8 cellular contexts compared by ENCODE assay signal in genomic region chr2:191688934-191689695, GRCh38. TPM values are rescaled to one million over a fixed set of nuclear protein-coding genes. Genes with fewer than 3 reads are reported as not detected.
DNase-seq lines count a peak whose midpoint lies in the region; ATAC-seq and TF ChIP-seq lines count a peak whose summit lies in the region.

No MANE protein-coding gene starts in this region.

- H3K4me3 Mint-ChIP-seq in CD4-positive, alpha-beta T cell = no peak overlapping the region
- H3K4me3 Mint-ChIP-seq in MCF 10A (ENCODE audit: unreplicated experiment) (peak overlapping the region; percentile 5), memory B cell (no peak overlapping the region)

- H3K9me3 ChIP-seq in CD4-positive, alpha-beta T cell (ENCODE audit: control insufficient read depth, low read length) = no peaks in the 10 kb centered on the region
- H3K9me3 ChIP-seq in right cardiac atrium (ENCODE audit: control insufficient read depth, low read length) = no peaks in the 10 kb centered on the region

- no peaks in the 10 kb centered on the region for H3K4me1 ChIP-seq in right cardiac atrium (ENCODE audit: control insufficient read depth, insufficient read depth, low read length)

- H3K4me1 Mint-ChIP-seq in CD4-positive, alpha-beta T cell (ENCODE audit: low read depth) = peaks cover 19% of the 10 kb centered on the region
- H3K4me1 Mint-ChIP-seq in MCF 10A (ENCODE audit: insufficient read depth, unreplicated experiment) (peaks cover 28% of the 10 kb centered on the region), memory B cell (peaks cover 14% of the 10 kb centered on the region)

- no peak overlapping the region for H3K4me3 ChIP-seq in right cardiac atrium (ENCODE audit: low read length)

- H3K27me3 ChIP-seq in CD4-positive, alpha-beta T cell (ENCODE audit: control insufficient read depth, insufficient read depth, low read length) = no peaks in the 10 kb centered on the region
- H3K27me3 ChIP-seq in right cardiac atrium (ENCODE audit: control insufficient read depth, insufficient read depth) = no peaks in the 10 kb centered on the region

- DNase-seq in CD4-positive, alpha-beta T cell = no peak
- peak; percentile 74 for DNase-seq in LHCN-M2 (ENCODE audit: low read depth)
- peak; percentile 87 for DNase-seq in MCF 10A (ENCODE audit: unreplicated experiment)
- no peak for DNase-seq in memory B cell (ENCODE audit: low spot score in 2 of 2)
- no peak for DNase-seq in right cardiac atrium
- DNase-seq in AG08396 (ENCODE audit: low spot score) = no peak
- no peak for DNase-seq in NCI-H1930 (lab: John Stamatoyannopoulos, UW)

- POLR2A ChIA-PET in CD4-positive, alpha-beta T cell (lab: Charles Lee) = interaction anchor here (0.9 kb wide), 1 partner anchor 15 kb away, joined by 3 read pairs; no protein-coding TSS in a partner anchor
- POLR2A ChIA-PET in MCF 10A (lab: Yijun Ruan, JAX) = interaction anchor here (0.7 to 2.8 kb wide), 17 partner anchors 8 to 158 kb away, joined by 3 to 28 read pairs (median 4); partner anchors contain the start of genes CAVIN2 and NABP1

- TSS peak; percentile 91 for BruUV-seq in MCF 10A (replicated peaks; lab: Mats Ljungman, UMichigan)

- H3K36me3 Mint-ChIP-seq in CD4-positive, alpha-beta T cell (ENCODE audit: low read depth) = peaks cover 53% of the 10 kb centered on the region
- H3K36me3 Mint-ChIP-seq in MCF 10A (ENCODE audit: insufficient read depth, unreplicated experiment) (peaks cover 57% of the 10 kb centered on the region), memory B cell (peaks cover 8% of the 10 kb centered on the region)

- 96% methylated on average over 2 of the region's 2 CpGs for WGBS in right cardiac atrium

- H3K9me3 Mint-ChIP-seq in CD4-positive, alpha-beta T cell = no peaks in the 10 kb centered on the region
- H3K9me3 Mint-ChIP-seq in MCF 10A (ENCODE audit: unreplicated experiment) = no peaks in the 10 kb centered on the region
- no peaks in the 10 kb centered on the region for H3K9me3 Mint-ChIP-seq in memory B cell

- intact Hi-C loops in CD4-positive, alpha-beta T cell (cut with DNase I, micrococcal nuclease) = loop anchor here in 1 of 2 experiments (10.0 kb wide), 2 partner anchors 534 to 664 kb away; partner anchors contain the start of gene STAT4
- intact Hi-C loops in MCF 10A (cut with micrococcal nuclease) (loop anchor here (1.0 kb wide), 1 partner anchor 9 kb away; no protein-coding TSS in a partner anchor), right cardiac atrium (cut with DNase I) (no loop called here)

- no peaks in the 10 kb centered on the region for H3K27me3 Mint-ChIP-seq in CD4-positive, alpha-beta T cell
- H3K27me3 Mint-ChIP-seq in MCF 10A (ENCODE audit: insufficient read depth, unreplicated experiment) (no peaks in the 10 kb centered on the region), memory B cell (no peaks in the 10 kb centered on the region)

- CTCF ChIA-PET in CD4-positive, alpha-beta T cell (lab: Charles Lee) = interaction anchor here (0.6 to 1.5 kb wide), 3 partner anchors 118 to 424 kb away, joined by 3 to 5 read pairs (median 5); no protein-coding TSS in a partner anchor
- CTCF ChIA-PET in MCF 10A (lab: Yijun Ruan, JAX) = interaction anchor here (0.6 to 1.3 kb wide), 12 partner anchors 9 to 142 kb away, joined by 3 to 12 read pairs (median 3); no protein-coding TSS in a partner anchor

- no peak overlapping the region for H3K27ac ChIP-seq in CD4-positive, alpha-beta T cell (ENCODE audit: low read depth, low read length)
- no peak overlapping the region for H3K27ac ChIP-seq in right cardiac atrium (ENCODE audit: low read length)

- no peak for ATAC-seq in CD4-positive, alpha-beta T cell (ENCODE audit: poor library complexity)
- ATAC-seq in memory B cell (ENCODE audit: low read depth) = no peak
- no peak for ATAC-seq in HG02938 (IDR thresholded peaks at IDR 0.05; ENCODE audit: unreplicated experiment)
- ATAC-seq in right cardiac atrium = no peak

- no peak for TF ChIP-seq CTCF in CD4-positive, alpha-beta T cell (IDR thresholded peaks at IDR 0.05)
- no peak for TF ChIP-seq CTCF in MCF 10A (IDR thresholded peaks at IDR 0.05; ENCODE audit: unreplicated experiment)

- H3K27ac Mint-ChIP-seq in CD4-positive, alpha-beta T cell = peak overlapping the region; percentile 22
- H3K27ac Mint-ChIP-seq in MCF 10A (ENCODE audit: low read depth, unreplicated experiment) = peak overlapping the region; percentile 91
- H3K27ac Mint-ChIP-seq in memory B cell = peak overlapping the region; percentile 70

RNA-seq across cellular contexts. Expression of gene NABP1, which starts 11.2 kb away (rescaled TPM):
- 10 to 100 TPM; 32.0 to 32.9 TPM for total RNA-seq in CD4-positive, alpha-beta T cell
- total RNA-seq in LHCN-M2 (2014; rRNA removed) = 50.3 and 62.9 TPM in 2 replicates
- 31.5 TPM for polyA plus RNA-seq in LHCN-M2 (2012)
- 81.8 and 96.3 TPM in 2 replicates for total RNA-seq in MCF 10A (2022)
- total RNA-seq in right cardiac atrium = 10 to 100 TPM in 1 of 4 donors, 1 to 10 TPM in 3; 4.7 to 11.1 (median 8.4) TPM
- polyA plus RNA-seq in right cardiac atrium = 4.6 TPM

Comparison
In these comparisons a context has a peak if more than half of its experiments do, and no peak if none do; other contexts are left out.
1. DNase-seq: peak in LHCN-M2 (single experiment) and MCF 10A (single experiment); none in CD4-positive, alpha-beta T cell (0 of 10), memory B cell (0 of 2), right cardiac atrium (0 of 3), AG08396 (single experiment) and NCI-H1930 (0 of 2).
2. H3K27ac Mint-ChIP-seq: peak in every context shown above with its lines; median percentile 91 in MCF 10A; 70 in memory B cell; 22 in CD4-positive, alpha-beta T cell.